1 cellular context compared by ENCODE assay signal in the genomic region with DNA sequence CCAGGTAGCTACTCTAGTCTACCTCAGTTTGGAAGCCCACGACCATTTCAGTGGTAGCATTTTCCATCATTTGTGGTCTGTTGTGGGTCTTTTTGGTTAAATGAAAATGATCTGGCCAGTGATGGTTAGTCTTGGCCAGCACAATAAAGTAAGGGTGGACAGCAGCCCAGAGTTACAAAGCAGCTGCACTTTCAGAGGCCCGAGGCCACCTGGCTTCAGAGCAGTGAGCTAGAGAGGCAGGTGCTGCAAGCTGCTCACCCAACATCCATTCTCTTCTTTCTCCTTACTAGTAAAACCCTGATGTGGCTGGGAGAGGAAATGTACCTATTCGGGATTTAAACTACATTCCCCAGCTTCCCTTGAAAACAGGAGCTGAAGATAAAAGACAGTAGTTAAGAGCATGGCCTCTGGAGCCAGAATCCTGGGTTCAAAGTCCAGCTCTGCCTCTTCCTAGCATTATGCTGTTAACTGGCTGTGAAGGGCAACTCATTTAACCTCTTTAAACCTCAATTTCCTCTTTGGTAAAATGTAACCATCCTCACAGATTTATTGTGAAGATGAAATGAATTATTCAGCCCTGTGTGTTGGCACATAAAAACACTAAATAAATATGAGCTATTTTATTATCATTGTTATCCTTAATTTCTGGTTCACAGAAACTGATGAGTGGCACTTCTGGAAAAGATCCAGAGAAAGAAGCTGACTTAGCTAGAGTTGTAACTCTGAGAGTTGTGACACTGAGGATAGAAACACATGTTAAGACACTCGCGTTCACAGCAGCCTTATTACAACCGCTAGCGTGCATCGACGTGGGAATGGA.
TF ChIP-seq lines count a peak whose summit lies in the region.

No MANE protein-coding gene starts in this region.

TF ChIP-seq in GM12878, 131 proteins besides CTCF, POLR2A, EP300 and RAD21:
- TF ChIP-seq SREBF2 (IDR thresholded peaks at IDR 0.05; ENCODE audit: low read length) (no peak), LARP7 (IDR thresholded peaks at IDR 0.05) (no peak)
